Comparison of ENCODE assay signal across 26 cellular contexts in genomic region chrX:111615227-111615626, GRCh38.
"Had no signal": no experiment of that assay in that cellular context is flagged by ENCODE, and none has a peak within 500 bp of the region (broad histone marks: within the 10 kb centered on the region; RNA-seq: fewer than 3 reads in every experiment).

No MANE protein-coding gene starts in this region.

- H3K36me3 Mint-ChIP-seq: immature natural killer cell; mesothelial cell of epicardium; naive B cell; natural killer cell; stimulated activated memory B cell treated with anti-CD40 and anti-IgM and Interleukin-4, amounts not matched to agents 10 μg/mL and 1 μg/mL and 100 μg/mL, for 72 hours; type B pancreatic cell had no signal

- H3K9me3 Mint-ChIP-seq: immature natural killer cell; natural killer cell; stimulated activated memory B cell treated with anti-CD40 and anti-IgM and Interleukin-4, amounts not matched to agents 10 μg/mL and 1 μg/mL and 100 μg/mL, for 72 hours; stimulated activated naive CD8-positive, alpha-beta T cell treated with anti-CD3 and anti-CD28 coated beads, Interleukin-15, amount 100 ng/mL, for 72 hours had no signal

- H3K4me1 ChIP-seq: left lung, lower lobe of right lung, right atrium auricular region, right lobe of liver, tibial nerve, uterus had no signal

- H3K27me3 ChIP-seq: left lung, ovary, right atrium auricular region, right lobe of liver, tibial nerve had no signal

- H3K27ac ChIP-seq: left lung, lower lobe of right lung, ovary, right atrium auricular region, right lobe of liver, tibial nerve, uterus had no signal

- H3K27me3 Mint-ChIP-seq: naive B cell; progenitor cell of endocrine pancreas; stimulated activated memory B cell treated with anti-CD40 and anti-IgM and Interleukin-4, amounts not matched to agents 10 μg/mL and 1 μg/mL and 100 μg/mL, for 72 hours; stimulated activated naive CD8-positive, alpha-beta T cell treated with anti-CD3 and anti-CD28 coated beads, Interleukin-15, amount 100 ng/mL, for 72 hours; type B pancreatic cell had no signal

- H3K27ac Mint-ChIP-seq: immature natural killer cell; mesothelial cell of epicardium; naive B cell; natural killer cell; nephron progenitor cell; progenitor cell of endocrine pancreas; stimulated activated memory B cell treated with anti-CD40 and anti-IgM and Interleukin-4, amounts not matched to agents 10 μg/mL and 1 μg/mL and 100 μg/mL, for 72 hours; stimulated activated naive CD8-positive, alpha-beta T cell treated with anti-CD3 and anti-CD28 coated beads, Interleukin-15, amount 100 ng/mL, for 72 hours; type B pancreatic cell had no signal

- H3K4me3 Mint-ChIP-seq: immature natural killer cell; mesothelial cell of epicardium; naive B cell; natural killer cell; nephron progenitor cell; stimulated activated memory B cell treated with anti-CD40 and anti-IgM and Interleukin-4, amounts not matched to agents 10 μg/mL and 1 μg/mL and 100 μg/mL, for 72 hours; stimulated activated naive CD8-positive, alpha-beta T cell treated with anti-CD3 and anti-CD28 coated beads, Interleukin-15, amount 100 ng/mL, for 72 hours; type B pancreatic cell had no signal

- H3K4me1 Mint-ChIP-seq: immature natural killer cell; naive B cell; natural killer cell; nephron progenitor cell; stimulated activated memory B cell treated with anti-CD40 and anti-IgM and Interleukin-4, amounts not matched to agents 10 μg/mL and 1 μg/mL and 100 μg/mL, for 72 hours; stimulated activated naive CD8-positive, alpha-beta T cell treated with anti-CD3 and anti-CD28 coated beads, Interleukin-15, amount 100 ng/mL, for 72 hours had no signal

- ATAC-seq: left colon; left lung; lower lobe of right lung; natural killer cell; right lobe of liver; stimulated activated memory B cell treated with anti-CD40 and anti-IgM and Interleukin-4, amounts not matched to agents 10 μg/mL and 1 μg/mL and 100 μg/mL, for 72 hours; stimulated activated naive CD8-positive, alpha-beta T cell treated with anti-CD3 and anti-CD28 coated beads, Interleukin-15, amount 100 ng/mL, for 72 hours had no signal

- DNase-seq: hypothalamus; immature natural killer cell; kidney; left colon; left lung; lower lobe of right lung; mesendoderm; naive B cell; natural killer cell; nephron progenitor cell; ovary; right lobe of liver; stimulated activated CD4-positive, alpha-beta T cell treated with anti-CD3 and anti-CD28 coated beads, Interleukin-1b, Interleukin-23, amount 100 ng/mL, for 48 hours; stimulated activated CD4-positive, alpha-beta T cell treated with anti-CD3 and anti-CD28 coated beads, Interleukin-2, amount 100 ng/mL, for 48 hours; stimulated activated CD4-positive, alpha-beta T cell treated with anti-CD3 and anti-CD28 coated beads, Interleukin-4, amount 100 ng/mL, for 4 hours; stimulated activated CD8-positive, alpha-beta memory T cell treated with anti-CD3 and anti-CD28 coated beads, Interleukin-4, amount 100 ng/mL, for 48 hours; stimulated activated naive CD4-positive, alpha-beta T cell treated with Interleukin-2 at 50 U/mL for 16 hours; stimulated activated naive CD8-positive, alpha-beta T cell treated with anti-CD3 and anti-CD28 coated beads, Interleukin-15, amount 100 ng/mL, for 72 hours; substantia nigra; uterus had no signal
